8 cellular contexts compared by ENCODE assay signal in genomic region chr17:75096082-75096625, GRCh38. TPM values are rescaled to one million over a fixed set of nuclear protein-coding genes. Genes with fewer than 3 reads are reported as not detected.
DNase-seq lines count a peak whose midpoint lies in the region; ATAC-seq and TF ChIP-seq lines count a peak whose summit lies in the region.

No MANE protein-coding gene starts in this region.

- H3K36me3 ChIP-seq in tibial nerve, result peaks cover 0 to 26% (median 0%) of the 10 kb centered on the region in 3 donors

- ATAC-seq in WTC11, result peak; percentile 19
- ATAC-seq in GM18868 (IDR thresholded peaks at IDR 0.05; ENCODE audit: unreplicated experiment), result no peak
- ATAC-seq in GM21717 (IDR thresholded peaks at IDR 0.05; ENCODE audit: unreplicated experiment), result no peak

- H3K4me3 Mint-ChIP-seq in WTC11, result no peak overlapping the region

- CTCF ChIA-PET in WTC11 (lab: Charles Lee), result interaction anchor here (0.6 to 4.1 kb wide), 6 partner anchors 8 to 143 kb away, joined by 3 to 18 read pairs (median 6); partner anchors contain the start of gene SLC16A5

- TF ChIP-seq EP300 in tibial nerve (IDR thresholded peaks at IDR 0.05), result peak in 1 of 2 donors; percentile 45

- no peak overlapping the region for H3K4me3 ChIP-seq in tibial nerve

- TF ChIP-seq POLR2A in tibial nerve (IDR thresholded peaks at IDR 0.05), result no peak

- H3K4me1 Mint-ChIP-seq in WTC11, result peaks cover 21% of the 10 kb centered on the region

- H3K27ac Mint-ChIP-seq in WTC11, result peak overlapping the region; percentile 84

- TF ChIP-seq CTCF in WTC11 (IDR thresholded peaks at IDR 0.05), result no peak
- TF ChIP-seq CTCF in tibial nerve (IDR thresholded peaks at IDR 0.05), result no peak

- 38 to 42% methylated on average over 14 of the region's 14 CpGs for WGBS in tibial nerve, 2 donors

- DNase-seq in HUDEP-2 (lab: John Stamatoyannopoulos, UW; ENCODE audit: unreplicated experiment in 76 of 76) (peak in 75 of 76 experiments; percentile 26 to 93 (median 83)), WTC11 (ENCODE audit: low spot score) (no peak), iPS-NIHi7 (ENCODE audit: extremely low spot score) (peak; percentile 64), tibial nerve (ENCODE audit: low spot score in 2 of 2) (peak in 1 of 2 donors; percentile 37), NCI-H2171 (lab: John Stamatoyannopoulos, UW) (no peak)
- DNase-seq in activated T-cell treated with anti-CD3 and anti-CD28 coated beads, Interleukin-2, amount 50 U/mL, for 1 hour, result no peak

- H3K27me3 Mint-ChIP-seq in WTC11 (ENCODE audit: low read depth), result no peaks in the 10 kb centered on the region

- H3K36me3 Mint-ChIP-seq in WTC11, result peaks cover 27% of the 10 kb centered on the region

- H3K9me3 ChIP-seq in tibial nerve, result no peaks in the 10 kb centered on the region

- no peaks in the 10 kb centered on the region for H3K27me3 ChIP-seq in tibial nerve

- POLR2A ChIA-PET in WTC11 (lab: Charles Lee), result interaction anchor here (0.6 to 1.5 kb wide), 3 partner anchors 9 to 280 kb away, joined by 3 to 4 read pairs (median 3); partner anchors contain the start of gene ARMC7

- H3K4me1 ChIP-seq in tibial nerve, result peaks cover 0 to 44% (median 27%) of the 10 kb centered on the region in 4 donors

- peak overlapping the region in 3 of 4 donors; percentile 33 to 71 (median 56) for H3K27ac ChIP-seq in tibial nerve

- H3K9me3 Mint-ChIP-seq in WTC11, result no peaks in the 10 kb centered on the region

TF ChIP-seq in WTC11, 78 proteins besides CTCF, POLR2A, EP300 and RAD21:
- TF ChIP-seq GABPB1 (CRISPR knock-in tag; IDR thresholded peaks at IDR 0.05) (peak; percentile 53; the same call in 1 of the 2 replicates), MXD4 (CRISPR knock-in tag; IDR thresholded peaks at IDR 0.05; ENCODE audit: borderline replicate concordance) (no peak)

RNA-seq across cellular contexts. Expression of gene SLC16A5, which starts 8.4 kb away (rescaled TPM):
- total RNA-seq in WTC11 (2021) (32.4 to 33.5 TPM (median 33.1 TPM) in 3 replicates), tibial nerve (10 to 100 TPM in 1 of 4 donors, 1 to 10 TPM in 3; 4.6 to 27.9 (median 7.7) TPM)

RNA-seq across cellular contexts. Expression of gene ARMC7, which starts 13.6 kb away (rescaled TPM):
- total RNA-seq in WTC11 (2021) (13.2 to 15.9 TPM (median 14.8 TPM) in 3 replicates), tibial nerve (10 to 100 TPM in 1 of 4 donors, 1 to 10 TPM in 3; 4.2 to 12.0 (median 8.3) TPM)

RNA-seq across cellular contexts. Expression of gene NT5C, which starts 35.4 kb away (rescaled TPM):
- total RNA-seq in WTC11 (2021) (91.0 to 102 TPM (median 96.9 TPM) in 3 replicates), tibial nerve (100 to 1,000 TPM; 137 to 194 (median 166) TPM)

RNA-seq across cellular contexts. Expression of gene KCTD2, which starts 49.1 kb away (rescaled TPM):
- total RNA-seq in WTC11 (2021) (31.3 to 34.0 TPM (median 32.8 TPM) in 3 replicates), tibial nerve (10 to 100 TPM; 24.9 to 33.5 (median 32.6) TPM)

RNA-seq across cellular contexts. Expression of gene ATP5PD, which starts 49.4 kb away (rescaled TPM):
- total RNA-seq in WTC11 (2021) (383 to 427 TPM (median 419 TPM) in 3 replicates), tibial nerve (100 to 1,000 TPM; 171 to 241 (median 220) TPM)

Comparison
In these comparisons a context has a peak if more than half of its experiments do, and no peak if none do; other contexts are left out.
1. DNase-seq: peak in HUDEP-2 (75 of 76) and iPS-NIHi7 (single experiment); none in WTC11 (single experiment), NCI-H2171 (single experiment) and activated T-cell treated with anti-CD3 and anti-CD28 coated beads, Interleukin-2, amount 50 U/mL, for 1 hour (single experiment).